33 cellular contexts compared by ENCODE assay signal in genomic region chr4:67229148-67229547, GRCh38.
A peak's percentile ranks its signal among the peaks of the same experiment; 100 is the strongest.
DNase-seq lines count a peak whose midpoint lies in the region; ATAC-seq and TF ChIP-seq lines count a peak whose summit lies in the region.
"Had no signal": no experiment of that assay in that cellular context is flagged by ENCODE, and none has a peak within 500 bp of the region (broad histone marks: within the 10 kb centered on the region; RNA-seq: fewer than 3 reads in every experiment).

No MANE protein-coding gene starts in this region.

- peak; percentile 68 for ATAC-seq in Right ventricle myocardium inferior
- ATAC-seq in Right ventricle myocardium superior (ENCODE audit: poor library complexity), result no peak
- ATAC-seq in left ventricle myocardium superior, result peak; percentile 38
- ATAC-seq in right cardiac atrium, result peak; percentile 58 to 78
- peak; percentile 86 for ATAC-seq in sciatic nerve
- ATAC-seq: A549; CD8-positive, alpha-beta T cell had no signal

- H3K27ac ChIP-seq in right atrium auricular region (no peak overlapping the region), right cardiac atrium (ENCODE audit: low read length) (no peak overlapping the region), left ventricle myocardium inferior (replicated peaks) (no peak overlapping the region), smooth muscle cell (ENCODE audit: low read depth) (no peak overlapping the region)
- H3K27ac ChIP-seq: 22Rv1; A549; BLaER1; BLaER1 treated with 17β-estradiol and CSF1 and Interleukin-3, amounts not matched to agents 10 nM and 100 nM; C4-2B had no signal

- H3K27me3 ChIP-seq in right atrium auricular region (no peaks in the 10 kb centered on the region), right cardiac atrium (ENCODE audit: control insufficient read depth, insufficient read depth) (no peaks in the 10 kb centered on the region), left ventricle myocardium inferior (ENCODE audit: low read depth) (no peaks in the 10 kb centered on the region), smooth muscle cell (ENCODE audit: low read depth) (no peaks in the 10 kb centered on the region)
- H3K27me3 ChIP-seq: BE2C; BLaER1; BLaER1 treated with 17β-estradiol and CSF1 and Interleukin-3, amounts not matched to agents 10 nM and 100 nM had no signal

- TF ChIP-seq CTCF in right atrium auricular region (IDR thresholded peaks at IDR 0.05), result no peak
- TF ChIP-seq CTCF in left ventricle myocardium inferior (IDR thresholded peaks at IDR 0.05; ENCODE audit: borderline replicate concordance), result no peak
- TF ChIP-seq CTCF in smooth muscle cell (IDR thresholded peaks at IDR 0.05; ENCODE audit: borderline replicate concordance, insufficient read depth, poor library complexity, severe bottlenecking), result no peak

- H3K4me1 ChIP-seq in right atrium auricular region (no peaks in the 10 kb centered on the region), right cardiac atrium (ENCODE audit: control insufficient read depth, insufficient read depth, low read length) (no peaks in the 10 kb centered on the region), left ventricle myocardium inferior (no peaks in the 10 kb centered on the region), smooth muscle cell (ENCODE audit: low read depth) (no peaks in the 10 kb centered on the region)
- H3K4me1 ChIP-seq: A549; BE2C; BLaER1; BLaER1 treated with 17β-estradiol and CSF1 and Interleukin-3, amounts not matched to agents 10 nM and 100 nM; Caco-2 had no signal

- H3K79me2 ChIP-seq in smooth muscle cell (ENCODE audit: low read depth), result no peaks in the 10 kb centered on the region

- no peaks in the 10 kb centered on the region for H4K20me1 ChIP-seq in smooth muscle cell (ENCODE audit: low read depth)
- H4K20me1 ChIP-seq: BLaER1; BLaER1 treated with 17β-estradiol and CSF1 and Interleukin-3, amounts not matched to agents 10 nM and 100 nM had no signal

- H3K9me3 ChIP-seq in right atrium auricular region, result no peaks in the 10 kb centered on the region
- no peaks in the 10 kb centered on the region for H3K9me3 ChIP-seq in right cardiac atrium (ENCODE audit: control insufficient read depth, low read length)
- H3K9me3 ChIP-seq in left ventricle myocardium inferior (replicated peaks), result peaks cover 9% of the 10 kb centered on the region
- no peaks in the 10 kb centered on the region for H3K9me3 ChIP-seq in smooth muscle cell (replicated peaks; ENCODE audit: low read depth)
- H3K9me3 ChIP-seq: A549, BE2C, BLaER1, Caco-2 had no signal

- no peak overlapping the region for H3K4me2 ChIP-seq in smooth muscle cell
- H3K4me2 ChIP-seq: A549; BLaER1; BLaER1 treated with 17β-estradiol and CSF1 and Interleukin-3, amounts not matched to agents 10 nM and 100 nM had no signal

- intact Hi-C loops in Right ventricle myocardium inferior (cut with DNase I) (no loop called here), Right ventricle myocardium superior (cut with DNase I) (no loop called here), left ventricle myocardium superior (cut with micrococcal nuclease) (no loop called here), right cardiac atrium (cut with DNase I) (no loop called here), left ventricle myocardium inferior (cut with micrococcal nuclease) (no loop called here), sciatic nerve (cut with DNase I) (no loop called here)

- DNase-seq in Right ventricle myocardium inferior (ENCODE audit: missing footprints) (no peak), Right ventricle myocardium superior (no peak), left ventricle myocardium superior (no peak), right atrium auricular region (ENCODE audit: low spot score) (no peak), right cardiac atrium (no peak), left ventricle myocardium inferior (no peak), sciatic nerve (ENCODE audit: low spot score) (no peak), smooth muscle cell (lab: John Stamatoyannopoulos, UW; ENCODE audit: unreplicated experiment) (no peak)
- DNase-seq: 8988T; ACHN; AML-193; BE2C; C1 segment of cervical spinal cord; Caco-2; Calu3; CD4-positive, alpha-beta memory T cell; CD4-positive, alpha-beta T cell; CD4-positive, CD25-positive, alpha-beta regulatory T cell; CD8-positive, alpha-beta memory T cell; CD8-positive, alpha-beta T cell; COR-L47; DMS 273 treated with DMSO at 0.1 percent for 48 hours; DMS153; DMS53; DMS79; DMS79 treated with DMSO at 0.1 percent for 48 hours; DND-41; EL had no signal

- H3K4me3 ChIP-seq in right atrium auricular region, result no peak overlapping the region
- H3K4me3 ChIP-seq in right cardiac atrium (ENCODE audit: low read length), result no peak overlapping the region
- H3K4me3 ChIP-seq in left ventricle myocardium inferior, result no peak overlapping the region
- no peak overlapping the region for H3K4me3 ChIP-seq in smooth muscle cell
- H3K4me3 ChIP-seq: A549; BLaER1; BLaER1 treated with 17β-estradiol and CSF1 and Interleukin-3, amounts not matched to agents 10 nM and 100 nM had no signal

- H2AFZ ChIP-seq in smooth muscle cell (ENCODE audit: low read depth), result no peak overlapping the region

- H3K36me3 ChIP-seq in right atrium auricular region, result no peaks in the 10 kb centered on the region
- no peaks in the 10 kb centered on the region for H3K36me3 ChIP-seq in left ventricle myocardium inferior
- no peaks in the 10 kb centered on the region for H3K36me3 ChIP-seq in smooth muscle cell (ENCODE audit: low read depth)
- H3K36me3 ChIP-seq: BE2C; BLaER1; BLaER1 treated with 17β-estradiol and CSF1 and Interleukin-3, amounts not matched to agents 10 nM and 100 nM had no signal

- no peak overlapping the region for H3K9ac ChIP-seq in smooth muscle cell (ENCODE audit: low read depth)
- H3K9ac ChIP-seq: BLaER1; BLaER1 treated with 17β-estradiol and CSF1 and Interleukin-3, amounts not matched to agents 10 nM and 100 nM had no signal

- 60% methylated on average over 5 of the region's 5 CpGs for WGBS in right cardiac atrium
- 96% methylated on average over 5 of the region's 5 CpGs for WGBS in smooth muscle cell (ENCODE audit: low lambda C conversion rate)

- H3F3A ChIP-seq in smooth muscle cell (ENCODE audit: low read depth), result no peaks in the 10 kb centered on the region
